22 cellular contexts compared by ENCODE assay signal in genomic region chrX:1667566-1667965, GRCh38. TPM values are rescaled to one million over a fixed set of nuclear protein-coding genes. Genes with fewer than 3 reads are reported as not detected.
"Had no signal": no experiment of that assay in that cellular context is flagged by ENCODE, and none has a peak within 500 bp of the region (broad histone marks: within the 10 kb centered on the region; RNA-seq: fewer than 3 reads in every experiment).

No MANE protein-coding gene starts in this region.

- H3K27ac ChIP-seq: HL-60, KMS-11 had no signal

- H3K4me3 ChIP-seq: K562 had no signal

- H3K4me2 ChIP-seq: KMS-11, SK-N-SH had no signal

- H3K9me2 ChIP-seq: SK-N-SH had no signal

- ATAC-seq: K562 had no signal

- H3K9ac ChIP-seq: KMS-11, SK-N-SH had no signal

- H3K9me3 Mint-ChIP-seq: IgD-negative memory B cell had no signal

- H3K27me3 Mint-ChIP-seq: IgD-negative memory B cell had no signal

- H3K9me3 ChIP-seq: SK-N-SH had no signal

- DNase-seq: MV-4-11, NCI-H1048, NCI-H1105, NCI-H1417, NCI-H1436 treated with DMSO at 0.1 percent for 48 hours, NCI-H1694, NCI-H187 treated with DMSO at 0.1 percent for 48 hours, NCI-H2029 treated with DMSO at 0.1 percent for 48 hours, NCI-H2171 treated with DMSO at 0.1 percent for 48 hours, NCI-H345, NCI-H446 treated with DMSO at 0.1 percent for 48 hours, NCI-H510A treated with DMSO at 0.1 percent for 48 hours, NCI-H526, RPMI8226, SHP77, SK-N-SH had no signal

RNA-seq across cellular contexts. Expression of gene ASMT, which starts 52.7 kb away (rescaled TPM):
- total RNA-seq: K562, LHCN-M2, MCF 10A had no signal
